Comparison of ENCODE assay signal across 8 cellular contexts in genomic region chr21:41366522-41367151, GRCh38. TPM values are rescaled to one million over a fixed set of nuclear protein-coding genes. Genes with fewer than 3 reads are reported as not detected.
DNase-seq lines count a peak whose midpoint lies in the region; ATAC-seq, FAIRE-seq and TF ChIP-seq lines count a peak whose summit lies in the region.

No MANE protein-coding gene starts in this region.

- no peak overlapping the region for H3K23ac ChIP-seq in mesendoderm (ENCODE audit: low read length)

- peak; percentile 80 for FAIRE-seq in bronchial epithelial cell (lab: Jason Lieb, UNC)

- ATAC-seq in omental fat pad (ENCODE audit: low FRiP score) (peak; percentile 14), HG03025 (IDR thresholded peaks at IDR 0.05; ENCODE audit: low FRiP score, unreplicated experiment) (no peak)

- H3K4ac ChIP-seq in mesendoderm (ENCODE audit: low read depth, low read length): no peak overlapping the region

- H3K18ac ChIP-seq in mesendoderm (ENCODE audit: low read length): no peak overlapping the region

- no peak overlapping the region for H2AK5ac ChIP-seq in mesendoderm (ENCODE audit: low read length)

- no CpG with 5 or more reads among the region's 12 CpGs for WGBS in mesendoderm (ENCODE audit: extremely low coverage, insufficient coverage, low lambda C conversion rate)

- no peaks in the 10 kb centered on the region for H3K36me3 ChIP-seq in MG63
- no peaks in the 10 kb centered on the region for H3K36me3 ChIP-seq in bronchial epithelial cell (ENCODE audit: control insufficient read depth, insufficient read depth, low read length)
- H3K36me3 ChIP-seq in mesendoderm (ENCODE audit: control insufficient read depth, insufficient read depth, low read length): no peaks in the 10 kb centered on the region

- no peak overlapping the region for H2BK120ac ChIP-seq in mesendoderm (ENCODE audit: low read depth, low read length)

- H4K5ac ChIP-seq in mesendoderm (ENCODE audit: low read length): no peak overlapping the region

- H3K4me1 ChIP-seq in mesendoderm (ENCODE audit: control insufficient read depth, low read depth, low read length): no peaks in the 10 kb centered on the region

- H4K8ac ChIP-seq in mesendoderm (ENCODE audit: low read depth, low read length): no peak overlapping the region

- DNase-seq in MG63 (peak; percentile 73), bronchial epithelial cell (ENCODE audit: low read depth) (peak; percentile 88), omental fat pad (ENCODE audit: low spot score) (no peak), NCI-H1436 (lab: John Stamatoyannopoulos, UW) (no peak), mesendoderm (no peak), substantia nigra (lab: John Stamatoyannopoulos, UW) (no peak)

- no peaks in the 10 kb centered on the region for H3K79me1 ChIP-seq in mesendoderm (ENCODE audit: low read length)

- H3K79me2 ChIP-seq in mesendoderm (ENCODE audit: control insufficient read depth, insufficient read depth, low read length): no peaks in the 10 kb centered on the region

- no peak overlapping the region for H3K9ac ChIP-seq in mesendoderm (ENCODE audit: low read length)

- H3K9me3 ChIP-seq in MG63: no peaks in the 10 kb centered on the region

- H3K4me3 ChIP-seq in GM08714 (ENCODE audit: low read length) (peak overlapping the region; percentile 5; the same call in 1 of the 2 replicates), MG63 (no peak overlapping the region), bronchial epithelial cell (ENCODE audit: low read depth, low read length) (no peak overlapping the region), mesendoderm (ENCODE audit: low read length) (no peak overlapping the region)

- H3K27ac ChIP-seq in mesendoderm (ENCODE audit: low read depth, low read length) (no peak overlapping the region), substantia nigra (ENCODE audit: low read depth, low read length, poor library complexity, severe bottlenecking) (no peak overlapping the region)

- no peak for TF ChIP-seq CTCF in bronchial epithelial cell (IDR thresholded peaks at IDR 0.05; ENCODE audit: insufficient read depth, low read length, severe bottlenecking)
- no peak for TF ChIP-seq CTCF in omental fat pad (IDR thresholded peaks at IDR 0.05)

- H2BK15ac ChIP-seq in mesendoderm (replicated peaks; ENCODE audit: low read depth): no peak overlapping the region

- no peak overlapping the region for H3K4me2 ChIP-seq in mesendoderm (ENCODE audit: low read length)

- no peaks in the 10 kb centered on the region for H3K27me3 ChIP-seq in MG63
- H3K27me3 ChIP-seq in bronchial epithelial cell (ENCODE audit: control insufficient read depth, insufficient read depth, low read length): no peaks in the 10 kb centered on the region
- H3K27me3 ChIP-seq in mesendoderm (ENCODE audit: insufficient read depth, low read length, poor library complexity): no peaks in the 10 kb centered on the region

- no peak overlapping the region for H2BK5ac ChIP-seq in mesendoderm (ENCODE audit: low read length)

- no peak overlapping the region for H3K56ac ChIP-seq in mesendoderm (ENCODE audit: low read length)

RNA-seq across cellular contexts. Expression of gene MX2, which starts 4.8 kb away (rescaled TPM):
- 2.8 and 3.2 TPM in 2 replicates for total RNA-seq in MG63 (2014; rRNA removed; shearing (Covaris generic); ENCODE audit: low replicate concordance)
- 0.13 and 0.26 TPM in 2 replicates for total RNA-seq in bronchial epithelial cell
- 10 to 100 TPM; 11.9 to 39.6 (median 28.7) TPM for total RNA-seq in omental fat pad
- polyA plus RNA-seq in mesendoderm (2013, experiment 1 of 2): 11.1 TPM
- 10.7 TPM for polyA plus RNA-seq in mesendoderm (2013, experiment 2 of 2)

RNA-seq across cellular contexts. Expression of gene FAM3B, which starts 50.0 kb away (rescaled TPM):
- not detected in 2 replicates for total RNA-seq in MG63 (2014; rRNA removed; shearing (Covaris generic); ENCODE audit: low replicate concordance)
- total RNA-seq in bronchial epithelial cell (not detected in 2 replicates), omental fat pad (1 to 10 TPM in 2 of 4 donors, under 1 TPM in 1, not detected in 1; 0.72 to 1.8 (median 1.2) TPM)
- 1.6 TPM for polyA plus RNA-seq in mesendoderm (2013, experiment 1 of 2)
- 1.9 TPM for polyA plus RNA-seq in mesendoderm (2013, experiment 2 of 2)

RNA-seq across cellular contexts. Expression of gene MX1, which starts 59.4 kb away (rescaled TPM):
- 18.0 and 18.3 TPM in 2 replicates for total RNA-seq in MG63 (2014; rRNA removed; shearing (Covaris generic); ENCODE audit: low replicate concordance)
- 2.2 and 2.4 TPM in 2 replicates for total RNA-seq in bronchial epithelial cell
- 10 to 100 TPM in 3 of 4 donors, 1 to 10 TPM in 1; 8.5 to 87.3 (median 44.8) TPM for total RNA-seq in omental fat pad
- 0.67 TPM for polyA plus RNA-seq in mesendoderm (2013, experiment 1 of 2)
- polyA plus RNA-seq in mesendoderm (2013, experiment 2 of 2): 0.67 TPM

Comparison
In these comparisons a context has a peak if more than half of its experiments do, and no peak if none do; other contexts are left out.
1. DNase-seq: peak in MG63 (single experiment) and bronchial epithelial cell (single experiment); none in omental fat pad (single experiment), NCI-H1436 (single experiment), mesendoderm (single experiment) and substantia nigra (0 of 49).